In genomic region chr11:112227471-112227870, GRCh38 we compare ENCODE assay signal across 9 cellular contexts. TPM values are rescaled to one million over a fixed set of nuclear protein-coding genes. Genes with fewer than 3 reads are reported as not detected.
DNase-seq lines count a peak whose midpoint lies in the region; ATAC-seq, FAIRE-seq and TF ChIP-seq lines count a peak whose summit lies in the region.
"Had no signal": no experiment of that assay in that cellular context is flagged by ENCODE, and none has a peak within 500 bp of the region (broad histone marks: within the 10 kb centered on the region; RNA-seq: fewer than 3 reads in every experiment).

No MANE protein-coding gene starts in this region.

- peak overlapping the region; percentile 91 for H3K27ac Mint-ChIP-seq in activated naive CD4-positive, alpha-beta T cell treated with anti-CD3 and anti-CD28 coated beads for 36 hours
- peak overlapping the region; percentile 96 for H3K27ac Mint-ChIP-seq in type B pancreatic cell

- no peak for TF ChIP-seq CTCF in astrocyte of the spinal cord (IDR thresholded peaks at IDR 0.05; ENCODE audit: low read depth, low read length)
- TF ChIP-seq CTCF in right lobe of liver (IDR thresholded peaks at IDR 0.05), result no peak
- no peak for TF ChIP-seq CTCF in type B pancreatic cell (conservative IDR thresholded peaks at IDR 0.05)

- no peak for TF ChIP-seq POLR2A in right lobe of liver (IDR thresholded peaks at IDR 0.05)

- H3K27me3 Mint-ChIP-seq in activated naive CD4-positive, alpha-beta T cell treated with anti-CD3 and anti-CD28 coated beads for 36 hours (ENCODE audit: low read depth), result no peaks in the 10 kb centered on the region
- no peaks in the 10 kb centered on the region for H3K27me3 Mint-ChIP-seq in type B pancreatic cell

- H3K4me3 ChIP-seq in astrocyte of the spinal cord (ENCODE audit: low read depth, low read length) (peak overlapping the region; percentile 77), right lobe of liver (peak overlapping the region; percentile 64 to 69 (median 67))

- CTCF ChIA-PET in activated naive CD4-positive, alpha-beta T cell treated with anti-CD3 and anti-CD28 coated beads for 36 hours (lab: Charles Lee), result interaction anchor here (0.6 to 12.5 kb wide), 4 partner anchors 9 to 288 kb away, joined by 3 to 212 read pairs (median 4); no protein-coding TSS in a partner anchor

- peak overlapping the region; percentile 88 for H3K4me3 Mint-ChIP-seq in activated naive CD4-positive, alpha-beta T cell treated with anti-CD3 and anti-CD28 coated beads for 36 hours
- H3K4me3 Mint-ChIP-seq in type B pancreatic cell, result peak overlapping the region; percentile 88

- in situ Hi-C loops in astrocyte of the spinal cord (cut with HindIII; ENCODE audit: low sequenced_read_pairs), result no loop called here

- peaks cover 25% of the 10 kb centered on the region for H3K36me3 Mint-ChIP-seq in activated naive CD4-positive, alpha-beta T cell treated with anti-CD3 and anti-CD28 coated beads for 36 hours (ENCODE audit: low read depth)
- H3K36me3 Mint-ChIP-seq in type B pancreatic cell, result peaks cover 10% of the 10 kb centered on the region

- H3K4me1 Mint-ChIP-seq in activated naive CD4-positive, alpha-beta T cell treated with anti-CD3 and anti-CD28 coated beads for 36 hours (ENCODE audit: low read depth), result peaks cover 17% of the 10 kb centered on the region
- H3K4me1 Mint-ChIP-seq in type B pancreatic cell (ENCODE audit: unreplicated experiment), result peaks cover 7% of the 10 kb centered on the region

- no peaks in the 10 kb centered on the region for H3K9me3 ChIP-seq in right lobe of liver

- intact Hi-C loops in activated naive CD4-positive, alpha-beta T cell treated with anti-CD3 and anti-CD28 coated beads for 36 hours (cut with micrococcal nuclease), result loop anchor here (2.0 to 5.0 kb wide), 5 partner anchors 301 to 1545 kb away; partner anchors contain the start of genes ALG9, PPP2R1B and ZW10
- intact Hi-C loops in right lobe of liver (cut with DNase I), result no loop called here

- FAIRE-seq in HTR-8/SVneo (lab: Jason Lieb, UNC), result no peak

- H3K4me1 ChIP-seq in right lobe of liver, result peaks cover 0 to 25% (median 9%) of the 10 kb centered on the region in 4 donors

- DNase-seq in activated naive CD4-positive, alpha-beta T cell treated with anti-CD3 and anti-CD28 coated beads for 36 hours, result peak; percentile 21
- DNase-seq in activated naive CD4-positive, alpha-beta T cell treated with Interleukin-2 at 50 U/mL for 16 hours, result no peak
- DNase-seq in astrocyte of the spinal cord (ENCODE audit: low read depth, low spot score) (no peak), right lobe of liver (no peak), type B pancreatic cell (ENCODE audit: extremely low spot score, unreplicated experiment) (no peak), SIG-M5 (lab: John Stamatoyannopoulos, UW) (no peak), HTR-8/SVneo (ENCODE audit: insufficient read length, low spot score) (no peak)
- no peak for DNase-seq in stimulated activated naive CD4-positive, alpha-beta T cell (lab: John Stamatoyannopoulos, UW)
- DNase-seq: stimulated activated CD4-positive, alpha-beta T cell treated with anti-CD3 and anti-CD28 coated beads, Interleukin-2, amount 100 ng/mL, for 48 hours had no signal

- H3K27ac ChIP-seq in right lobe of liver, result peak overlapping the region in 1 of 3 donors; percentile 96

- ATAC-seq in right lobe of liver, result no peak

- H3K27me3 ChIP-seq in right lobe of liver, result no peaks in the 10 kb centered on the region

- peaks cover 0 to 28% (median 15%) of the 10 kb centered on the region in 4 donors for H3K36me3 ChIP-seq in right lobe of liver

- no peaks in the 10 kb centered on the region for H3K9me3 Mint-ChIP-seq in activated naive CD4-positive, alpha-beta T cell treated with anti-CD3 and anti-CD28 coated beads for 36 hours
- H3K9me3 Mint-ChIP-seq in type B pancreatic cell, result no peaks in the 10 kb centered on the region

- 90% methylated on average over 2 of the region's 4 CpGs for WGBS in right lobe of liver (ENCODE audit: insufficient coverage, low coverage, low lambda C conversion rate, missing lambda C conversion rate)

RNA-seq across cellular contexts. Expression of gene PTS, which starts 1.2 kb away (rescaled TPM):
- total RNA-seq in activated naive CD4-positive, alpha-beta T cell treated with anti-CD3 and anti-CD28 coated beads for 36 hours, result 10 to 100 TPM; 34.6 to 39.0 TPM
- total RNA-seq in right lobe of liver (10 to 100 TPM; 37.8 to 66.9 (median 55.4) TPM), type B pancreatic cell (ENCODE audit: low replicate concordance) (27.3 and 35.1 TPM in 2 replicates)

RNA-seq across cellular contexts. Expression of gene PLET1, which starts 33.2 kb away (rescaled TPM):
- not detected for total RNA-seq in activated naive CD4-positive, alpha-beta T cell treated with anti-CD3 and anti-CD28 coated beads for 36 hours
- not detected for total RNA-seq in right lobe of liver
- total RNA-seq in type B pancreatic cell (ENCODE audit: low replicate concordance), result not detected in 2 replicates

RNA-seq across cellular contexts. Expression of gene BCO2, which starts 52.2 kb away (rescaled TPM):
- under 1 TPM; 0.30 to 0.45 TPM for total RNA-seq in activated naive CD4-positive, alpha-beta T cell treated with anti-CD3 and anti-CD28 coated beads for 36 hours
- total RNA-seq in right lobe of liver (100 to 1,000 TPM in 2 of 6 experiments, 10 to 100 TPM in 4; 33.3 to 118 (median 75.5) TPM), type B pancreatic cell (ENCODE audit: low replicate concordance) (2.2 and 2.7 TPM in 2 replicates)
